Comparison of ENCODE assay signal across 9 cellular contexts in the genomic region with DNA sequence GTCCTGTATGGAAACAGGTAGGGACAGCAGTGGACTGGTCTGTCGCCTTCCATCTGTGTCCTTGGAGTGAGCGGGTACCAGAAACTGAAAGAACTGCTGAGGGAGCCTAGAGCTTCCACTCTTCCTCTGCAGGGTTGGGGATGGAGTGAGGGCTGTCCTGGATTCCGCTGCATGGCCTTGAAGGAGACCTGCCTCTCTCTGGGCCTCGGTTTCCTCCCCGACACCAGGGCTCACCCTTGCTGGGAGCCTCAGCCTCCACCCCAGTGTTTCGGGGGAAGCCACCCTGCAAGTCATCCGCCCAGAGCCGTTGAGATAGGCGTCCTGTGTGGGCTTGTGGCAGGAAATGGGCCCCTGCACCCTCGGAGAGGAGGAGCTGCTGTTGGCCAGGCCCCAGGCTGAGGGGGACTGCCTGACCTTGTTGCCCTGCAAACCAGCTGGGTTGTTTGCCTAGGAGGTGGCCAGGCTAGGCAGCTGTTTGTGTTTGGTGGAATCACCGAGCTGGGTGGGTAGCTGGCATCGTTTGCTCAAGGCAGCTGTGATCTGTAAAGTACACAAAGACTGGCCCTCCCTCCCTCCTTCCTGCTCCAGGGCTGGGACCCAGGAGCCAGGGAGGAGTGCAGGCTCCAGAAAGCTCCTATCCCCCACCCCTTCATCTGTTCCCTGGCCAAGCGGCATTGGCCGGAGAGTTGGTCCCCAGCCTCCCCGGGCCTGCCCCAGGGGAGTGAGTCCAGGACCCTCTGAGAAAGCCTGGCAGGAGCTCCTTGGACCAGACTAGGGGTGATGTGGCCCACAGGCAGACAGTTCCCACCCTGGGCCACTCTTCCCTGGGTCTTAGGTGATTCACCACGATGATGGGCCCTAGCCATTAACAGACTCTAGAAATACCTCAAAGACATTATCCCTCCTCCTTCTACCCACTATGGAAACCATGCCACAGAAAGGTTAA. TPM values are rescaled to one million over a fixed set of nuclear protein-coding genes. Genes with fewer than 3 reads are reported as not detected.
DNase-seq lines count a peak whose midpoint lies in the region; ATAC-seq and TF ChIP-seq lines count a peak whose summit lies in the region.
"Had no signal": no experiment of that assay in that cellular context is flagged by ENCODE, and none has a peak within 500 bp of the region (broad histone marks: within the 10 kb centered on the region; RNA-seq: fewer than 3 reads in every experiment).

No MANE protein-coding gene starts in this region.

- POLR2A ChIA-PET in activated naive CD8-positive, alpha-beta T cell treated with anti-CD3 and anti-CD28 coated beads, Interleukin-2, amount 10 ng/mL, durations not matched to agents 7 days and 5 days (lab: Charles Lee) = interaction anchor here (0.5 to 4.3 kb wide), 15 partner anchors 9 to 1755 kb away, joined by 3 to 50 read pairs (median 4); a partner anchor contains a TSS

- peaks cover 1% of the 10 kb centered on the region for H3K9me3 Mint-ChIP-seq in activated naive CD8-positive, alpha-beta T cell treated with anti-CD3 and anti-CD28 coated beads, Interleukin-2, amount 10 ng/mL, durations not matched to agents 7 days and 5 days
- no peaks in the 10 kb centered on the region for H3K9me3 Mint-ChIP-seq in naive B cell

- no peaks in the 10 kb centered on the region for H3K79me2 ChIP-seq in SU-DHL-6 (ENCODE audit: insufficient read depth, low read length)

- H3K4me1 Mint-ChIP-seq in activated naive CD8-positive, alpha-beta T cell treated with anti-CD3 and anti-CD28 coated beads, Interleukin-2, amount 10 ng/mL, durations not matched to agents 7 days and 5 days = peaks cover 56% of the 10 kb centered on the region
- H3K4me1 Mint-ChIP-seq in naive B cell = peaks cover 53 to 70% (median 65%) of the 10 kb centered on the region in 3 donors

- intact Hi-C loops in vagina (cut with DNase I) = no loop called here

- no peak for TF ChIP-seq POLR2A in vagina (IDR thresholded peaks at IDR 0.05)

- H3K4me3 ChIP-seq in SU-DHL-6 (ENCODE audit: insufficient read depth, low read length, poor library complexity, severe bottlenecking) (no peak overlapping the region), vagina (peak overlapping the region; percentile 38 to 42)

- peak overlapping the region; percentile 87 for H3K4me3 Mint-ChIP-seq in activated naive CD8-positive, alpha-beta T cell treated with anti-CD3 and anti-CD28 coated beads, Interleukin-2, amount 10 ng/mL, durations not matched to agents 7 days and 5 days
- peak overlapping the region; percentile 82 to 96 (median 94) for H3K4me3 Mint-ChIP-seq in naive B cell

- H2AFZ ChIP-seq in SU-DHL-6 (ENCODE audit: low read depth, low read length, severe bottlenecking) = no peak overlapping the region

- no peak overlapping the region for H3K27ac ChIP-seq in SU-DHL-6 (ENCODE audit: low read depth, low read length)
- no peak overlapping the region for H3K27ac ChIP-seq in vagina

- ATAC-seq in HG02943 (IDR thresholded peaks at IDR 0.05; ENCODE audit: low read depth, unreplicated experiment) = peak; percentile 40
- peak; percentile 80 for ATAC-seq in activated naive CD8-positive, alpha-beta T cell treated with anti-CD3 and anti-CD28 coated beads, Interleukin-2, amount 10 ng/mL, durations not matched to agents 7 days and 5 days (ENCODE audit: low read depth)
- peak; percentile 16 to 20 for ATAC-seq in naive B cell (ENCODE audit: low read depth in 2 of 2)
- ATAC-seq in GM18867 (IDR thresholded peaks at IDR 0.05; ENCODE audit: unreplicated experiment) = no peak

- H3K36me3 ChIP-seq in SU-DHL-6 (ENCODE audit: low read length) (no peaks in the 10 kb centered on the region), vagina (no peaks in the 10 kb centered on the region)

- H3K9me3 ChIP-seq in SU-DHL-6 (ENCODE audit: insufficient read depth, low read length) = no peaks in the 10 kb centered on the region
- no peaks in the 10 kb centered on the region for H3K9me3 ChIP-seq in vagina

- in situ Hi-C loops in GM13977 (cut with MboI; ENCODE audit: low pct_unique_long_range_greater_than_20kb, low sequenced_read_pairs, unreplicated experiment) = no loop called here

- H3K9ac ChIP-seq in SU-DHL-6 (ENCODE audit: low read length) = no peak overlapping the region

- H3K9me2 ChIP-seq in SU-DHL-6 (replicated peaks; ENCODE audit: insufficient read depth, low read length) = no peaks in the 10 kb centered on the region

- no peaks in the 10 kb centered on the region for H3F3A ChIP-seq in SU-DHL-6 (ENCODE audit: insufficient read depth)

- H3K27ac Mint-ChIP-seq in activated naive CD8-positive, alpha-beta T cell treated with anti-CD3 and anti-CD28 coated beads, Interleukin-2, amount 10 ng/mL, durations not matched to agents 7 days and 5 days = peak overlapping the region; percentile 88
- H3K27ac Mint-ChIP-seq in naive B cell = peak overlapping the region; percentile 44 to 90 (median 74)

- peaks cover 28% of the 10 kb centered on the region for H3K4me1 ChIP-seq in vagina

- H3K27me3 ChIP-seq in SU-DHL-6 (ENCODE audit: low read length) (no peaks in the 10 kb centered on the region), vagina (no peaks in the 10 kb centered on the region)

- TF ChIP-seq CTCF in GM13977 (IDR thresholded peaks at IDR 0.05; ENCODE audit: extremely low read depth, insufficient read depth, missing control alignments) = no peak
- TF ChIP-seq CTCF in SU-DHL-6 (IDR thresholded peaks at IDR 0.05; ENCODE audit: insufficient read depth, low read length, poor library complexity, severe bottlenecking) = no peak
- no peak for TF ChIP-seq CTCF in vagina (IDR thresholded peaks at IDR 0.05)

- H3K4me2 ChIP-seq in SU-DHL-6 (ENCODE audit: low read depth, low read length, poor library complexity, severe bottlenecking) = peak overlapping the region; percentile 8

- DNase-seq in GM13977 (ENCODE audit: low spot score) (peak; percentile 90), naive B cell (peak; percentile 57), vagina (ENCODE audit: extremely low spot score in 2 of 2) (no peak), NCI-H2107 (lab: John Stamatoyannopoulos, UW) (no peak)
- DNase-seq in activated naive CD8-positive, alpha-beta T cell treated with anti-CD3 and anti-CD28 coated beads, Interleukin-2, amount 10 ng/mL, durations not matched to agents 7 days and 5 days = peak; percentile 83

- peaks cover 3% of the 10 kb centered on the region for H3K36me3 Mint-ChIP-seq in activated naive CD8-positive, alpha-beta T cell treated with anti-CD3 and anti-CD28 coated beads, Interleukin-2, amount 10 ng/mL, durations not matched to agents 7 days and 5 days
- H3K36me3 Mint-ChIP-seq in naive B cell = no peaks in the 10 kb centered on the region

- H3K27me3 Mint-ChIP-seq in activated naive CD8-positive, alpha-beta T cell treated with anti-CD3 and anti-CD28 coated beads, Interleukin-2, amount 10 ng/mL, durations not matched to agents 7 days and 5 days = peaks cover 18% of the 10 kb centered on the region
- H3K27me3 Mint-ChIP-seq in naive B cell = no peaks in the 10 kb centered on the region

- no peaks in the 10 kb centered on the region for H4K20me1 ChIP-seq in SU-DHL-6 (ENCODE audit: low read depth, low read length)

RNA-seq across cellular contexts. Expression of a gene that starts 1.3 kb away (rescaled TPM):
- total RNA-seq in activated naive CD8-positive, alpha-beta T cell treated with anti-CD3 and anti-CD28 coated beads, Interleukin-2, amount 10 ng/mL, durations not matched to agents 7 days and 5 days = 10 to 100 TPM; 24.7 to 27.5 TPM
- 10 to 100 TPM; 49.2 to 85.5 (median 56.4) TPM for polyA plus RNA-seq in naive B cell (ENCODE audit: low read depth in 6 of 6)
- total RNA-seq in vagina = 7.1 TPM

RNA-seq across cellular contexts. Expression of a gene that starts 10.1 kb away (rescaled TPM):
- total RNA-seq in activated naive CD8-positive, alpha-beta T cell treated with anti-CD3 and anti-CD28 coated beads, Interleukin-2, amount 10 ng/mL, durations not matched to agents 7 days and 5 days = 100 to 1,000 TPM; 241 to 244 TPM
- polyA plus RNA-seq in naive B cell (ENCODE audit: low read depth in 6 of 6) = 100 to 1,000 TPM in 3 of 6 donors, 10 to 100 TPM in 3; 66.4 to 122 (median 95.9) TPM
- 57.2 TPM for total RNA-seq in vagina

RNA-seq across cellular contexts. Expression of a gene that starts 25.6 kb away (rescaled TPM):
- total RNA-seq in activated naive CD8-positive, alpha-beta T cell treated with anti-CD3 and anti-CD28 coated beads, Interleukin-2, amount 10 ng/mL, durations not matched to agents 7 days and 5 days = under 1 TPM in 1 of 2 experiments, not detected in 1; 0.25 TPM
- 1 to 10 TPM in 2 of 6 donors, under 1 TPM in 4; 0.22 to 3.2 (median 0.43) TPM for polyA plus RNA-seq in naive B cell (ENCODE audit: low read depth in 6 of 6)
- total RNA-seq in vagina = 0.49 TPM
- total RNA-seq: pulmonary artery endothelial cell had no signal

RNA-seq across cellular contexts. Expression of a gene that starts 37.8 kb away (rescaled TPM):
- 10 to 100 TPM; 37.6 to 42.1 TPM for total RNA-seq in activated naive CD8-positive, alpha-beta T cell treated with anti-CD3 and anti-CD28 coated beads, Interleukin-2, amount 10 ng/mL, durations not matched to agents 7 days and 5 days
- 10 to 100 TPM in 5 of 6 donors, 1 to 10 TPM in 1; 9.6 to 29.0 (median 15.6) TPM for polyA plus RNA-seq in naive B cell (ENCODE audit: low read depth in 6 of 6)
- 28.5 TPM for total RNA-seq in vagina

Comparison
In these comparisons a context has a peak if more than half of its experiments do, and no peak if none do; other contexts are left out.
1. DNase-seq: peak in GM13977 (single experiment), activated naive CD8-positive, alpha-beta T cell treated with anti-CD3 and anti-CD28 coated beads, Interleukin-2, amount 10 ng/mL, durations not matched to agents 7 days and 5 days (single experiment) and naive B cell (single experiment); none in vagina (0 of 2) and NCI-H2107 (single experiment).